13 cellular contexts compared by ENCODE assay signal in the genomic region with DNA sequence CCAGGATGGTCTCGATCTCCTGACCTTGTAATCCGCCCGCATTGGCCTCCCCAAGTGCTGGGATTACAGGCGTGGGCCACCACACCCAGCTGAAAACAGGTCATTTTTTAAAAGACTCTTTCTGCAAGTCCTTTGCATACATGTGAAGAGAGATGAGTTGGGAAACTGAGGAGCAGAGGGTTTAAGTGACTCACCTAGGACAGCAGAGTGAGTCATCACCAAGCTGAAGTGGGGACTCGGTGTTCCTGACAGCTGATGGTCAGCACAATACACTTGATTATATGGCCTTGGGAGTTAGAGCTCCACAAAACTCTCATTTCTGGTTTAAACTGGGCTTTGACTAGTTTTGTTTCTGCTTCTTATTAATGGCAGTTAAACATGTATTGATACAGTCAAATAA. TPM values are rescaled to one million over a fixed set of nuclear protein-coding genes. Genes with fewer than 3 reads are reported as not detected.
DNase-seq lines count a peak whose midpoint lies in the region; ATAC-seq, FAIRE-seq and TF ChIP-seq lines count a peak whose summit lies in the region.
"Had no signal": no experiment of that assay in that cellular context is flagged by ENCODE, and none has a peak within 500 bp of the region (broad histone marks: within the 10 kb centered on the region; RNA-seq: fewer than 3 reads in every experiment).

No MANE protein-coding gene starts in this region.

- peak overlapping the region; percentile 26 to 75 (median 59); a peak in 20 of 22 replicates for H3K4me2 ChIP-seq in BLaER1 treated with 17β-estradiol and CSF1 and Interleukin-3, amounts not matched to agents 10 nM and 100 nM

- H3K27ac Mint-ChIP-seq in neural crest cell (ENCODE audit: unreplicated experiment): peak overlapping the region; percentile 64
- H3K27ac Mint-ChIP-seq in naive thymus-derived CD8-positive, alpha-beta T cell: no peak overlapping the region

- 0 out of 22 replicates have a peak, but pooled peaks cover 0 to 5% (median 0%) of the 10 kb centered on the region in 11 experiments for H3K9me3 ChIP-seq in BLaER1 treated with 17β-estradiol and CSF1 and Interleukin-3, amounts not matched to agents 10 nM and 100 nM (replicated peaks in 1 of 11)
- H3K9me3 ChIP-seq: upper lobe of left lung had no signal

- no peaks in the 10 kb centered on the region for H3K36me3 ChIP-seq in BLaER1 treated with 17β-estradiol and CSF1 and Interleukin-3, amounts not matched to agents 10 nM and 100 nM
- H3K36me3 ChIP-seq: upper lobe of left lung had no signal

- no peak overlapping the region for H3K9ac ChIP-seq in BLaER1 treated with 17β-estradiol and CSF1 and Interleukin-3, amounts not matched to agents 10 nM and 100 nM

- ATAC-seq in omental fat pad (ENCODE audit: low FRiP score): no peak
- ATAC-seq in HG02885 (IDR thresholded peaks at IDR 0.05; ENCODE audit: poor library complexity, unreplicated experiment): no peak
- ATAC-seq in naive thymus-derived CD8-positive, alpha-beta T cell: no peak
- ATAC-seq in GM18909 (IDR thresholded peaks at IDR 0.05; ENCODE audit: poor library complexity, unreplicated experiment): no peak

- no peaks in the 10 kb centered on the region for H3K27me3 ChIP-seq in BLaER1 treated with 17β-estradiol and CSF1 and Interleukin-3, amounts not matched to agents 10 nM and 100 nM
- H3K27me3 ChIP-seq: upper lobe of left lung had no signal

- H3K4me3 Mint-ChIP-seq in neural crest cell: no peak overlapping the region
- H3K4me3 Mint-ChIP-seq in naive thymus-derived CD8-positive, alpha-beta T cell: no peak overlapping the region

- POLR2A ChIA-PET in naive thymus-derived CD8-positive, alpha-beta T cell (lab: Charles Lee): no interaction called here

- TF ChIP-seq CTCF in epithelial cell of esophagus (IDR thresholded peaks at IDR 0.05; ENCODE audit: insufficient read depth, low read depth, low read length, missing control alignments) (no peak), neural crest cell (conservative IDR thresholded peaks at IDR 0.05) (no peak), omental fat pad (IDR thresholded peaks at IDR 0.05) (no peak)

- FAIRE-seq in RCC 7860 (lab: Jason Lieb, UNC): no peak
- FAIRE-seq: endometrium, G401.6 had no signal

- no peaks in the 10 kb centered on the region for H3K27me3 Mint-ChIP-seq in neural crest cell (ENCODE audit: low read depth)
- H3K27me3 Mint-ChIP-seq in naive thymus-derived CD8-positive, alpha-beta T cell: no peaks in the 10 kb centered on the region

- H3K4me3 ChIP-seq in BLaER1 treated with 17β-estradiol and CSF1 and Interleukin-3, amounts not matched to agents 10 nM and 100 nM: no peak overlapping the region
- H3K4me3 ChIP-seq in epithelial cell of esophagus (ENCODE audit: low read length): no peak overlapping the region
- H3K4me3 ChIP-seq: upper lobe of left lung had no signal

- no peaks in the 10 kb centered on the region for H3K9me3 Mint-ChIP-seq in neural crest cell
- H3K9me3 Mint-ChIP-seq in naive thymus-derived CD8-positive, alpha-beta T cell: no peaks in the 10 kb centered on the region

- H3K4me1 Mint-ChIP-seq in neural crest cell: peaks cover 33% of the 10 kb centered on the region
- H3K4me1 Mint-ChIP-seq in naive thymus-derived CD8-positive, alpha-beta T cell: peaks cover 9 to 16% (median 13%) of the 10 kb centered on the region in 4 donors

- no peak overlapping the region for H3K27ac ChIP-seq in BLaER1 treated with 17β-estradiol and CSF1 and Interleukin-3, amounts not matched to agents 10 nM and 100 nM
- H3K27ac ChIP-seq: upper lobe of left lung had no signal

- no peaks in the 10 kb centered on the region for H3K36me3 Mint-ChIP-seq in neural crest cell (ENCODE audit: low read depth)
- H3K36me3 Mint-ChIP-seq in naive thymus-derived CD8-positive, alpha-beta T cell: no peaks in the 10 kb centered on the region

- peak; percentile 11 for DNase-seq in RCC 7860 (ENCODE audit: low spot score)
- DNase-seq in epithelial cell of esophagus (ENCODE audit: low read depth): peak; percentile 65
- DNase-seq in neural crest cell (ENCODE audit: low read depth, low spot score): no peak
- DNase-seq in omental fat pad (ENCODE audit: low spot score): no peak
- DNase-seq in naive thymus-derived CD8-positive, alpha-beta T cell: no peak
- DNase-seq: AML-193, amygdala had no signal

- H4K20me1 ChIP-seq in BLaER1 treated with 17β-estradiol and CSF1 and Interleukin-3, amounts not matched to agents 10 nM and 100 nM: no peaks in the 10 kb centered on the region

- peaks cover 21 to 43% (median 27%) of the 10 kb centered on the region in 10 experiments for H3K4me1 ChIP-seq in BLaER1 treated with 17β-estradiol and CSF1 and Interleukin-3, amounts not matched to agents 10 nM and 100 nM

RNA-seq across cellular contexts. Expression of gene SSBP2, which starts 38.1 kb away (rescaled TPM):
- total RNA-seq in neural crest cell: 74.4 and 81.7 TPM in 2 replicates
- 10 to 100 TPM; 25.9 to 94.6 (median 41.8) TPM for total RNA-seq in omental fat pad
- 10 to 100 TPM; 40.2 to 40.6 TPM for total RNA-seq in naive thymus-derived CD8-positive, alpha-beta T cell
- 10 to 100 TPM; 36.4 to 43.8 (median 36.8) TPM for polyA plus RNA-seq in naive thymus-derived CD8-positive, alpha-beta T cell

Comparison
In these comparisons a context has a peak if more than half of its experiments do, and no peak if none do; other contexts are left out.
1. DNase-seq: peak in RCC 7860 (single experiment) and epithelial cell of esophagus (single experiment); none in neural crest cell (single experiment), omental fat pad (single experiment) and naive thymus-derived CD8-positive, alpha-beta T cell (0 of 10).